9 cellular contexts compared by ENCODE assay signal in genomic region chr15:57218826-57219576, GRCh38.
A peak's percentile ranks its signal among the peaks of the same experiment; 100 is the strongest.
DNase-seq lines count a peak whose midpoint lies in the region; ATAC-seq and TF ChIP-seq lines count a peak whose summit lies in the region.
"Had no signal": no experiment of that assay in that cellular context is flagged by ENCODE, and none has a peak within 500 bp of the region (broad histone marks: within the 10 kb centered on the region; RNA-seq: fewer than 3 reads in every experiment).

No MANE protein-coding gene starts in this region.

- H3K27ac Mint-ChIP-seq in nephron, result peak overlapping the region; percentile 94 to 95 (median 94)

- ATAC-seq in GM18868 (IDR thresholded peaks at IDR 0.05; ENCODE audit: unreplicated experiment) (no peak), HG03520 (IDR thresholded peaks at IDR 0.05; ENCODE audit: unreplicated experiment) (no peak), HG02970 (IDR thresholded peaks at IDR 0.05; ENCODE audit: low FRiP score, unreplicated experiment) (no peak)

- H3K4me1 Mint-ChIP-seq in nephron, result peaks cover 71% of the 10 kb centered on the region

- no peak for TF ChIP-seq CTCF in GM12865 (IDR thresholded peaks at IDR 0.05; ENCODE audit: insufficient read depth, low read depth, low read length, missing control alignments)
- TF ChIP-seq CTCF in nephron (IDR thresholded peaks at IDR 0.05; ENCODE audit: unreplicated experiment in 3 of 3), result no peak

- no peaks in the 10 kb centered on the region for H3K9me3 Mint-ChIP-seq in nephron

- H3K36me3 Mint-ChIP-seq in nephron (ENCODE audit: low read depth), result no peaks in the 10 kb centered on the region

- H3K4me3 ChIP-seq in GM12865 (ENCODE audit: low read depth, low read length), result no peak overlapping the region
- H3K4me3 ChIP-seq: lung had no signal

- peak overlapping the region; percentile 83 to 94 (median 89) for H3K4me3 Mint-ChIP-seq in nephron

- DNase-seq in GM12865 (ENCODE audit: low read depth), result peak; percentile 43
- DNase-seq in NCI-H2107 (lab: John Stamatoyannopoulos, UW), result peak; percentile 51
- DNase-seq in brain pericyte (ENCODE audit: low read depth, low spot score), result peak; percentile 77
- no peak for DNase-seq in activated CD4-positive, alpha-beta T cell treated with anti-CD3 and anti-CD28 coated beads, Interleukin-2, amount 50 U/mL, for 48 hours

- no peaks in the 10 kb centered on the region for H3K27me3 Mint-ChIP-seq in nephron (ENCODE audit: low read depth)

Comparison
In these comparisons a context has a peak if more than half of its experiments do, and no peak if none do; other contexts are left out.
1. DNase-seq: peak in GM12865 (single experiment), NCI-H2107 (single experiment) and brain pericyte (single experiment); none in activated CD4-positive, alpha-beta T cell treated with anti-CD3 and anti-CD28 coated beads, Interleukin-2, amount 50 U/mL, for 48 hours (0 of 2).